Comparison of ENCODE assay signal across 9 cellular contexts in the genomic region with DNA sequence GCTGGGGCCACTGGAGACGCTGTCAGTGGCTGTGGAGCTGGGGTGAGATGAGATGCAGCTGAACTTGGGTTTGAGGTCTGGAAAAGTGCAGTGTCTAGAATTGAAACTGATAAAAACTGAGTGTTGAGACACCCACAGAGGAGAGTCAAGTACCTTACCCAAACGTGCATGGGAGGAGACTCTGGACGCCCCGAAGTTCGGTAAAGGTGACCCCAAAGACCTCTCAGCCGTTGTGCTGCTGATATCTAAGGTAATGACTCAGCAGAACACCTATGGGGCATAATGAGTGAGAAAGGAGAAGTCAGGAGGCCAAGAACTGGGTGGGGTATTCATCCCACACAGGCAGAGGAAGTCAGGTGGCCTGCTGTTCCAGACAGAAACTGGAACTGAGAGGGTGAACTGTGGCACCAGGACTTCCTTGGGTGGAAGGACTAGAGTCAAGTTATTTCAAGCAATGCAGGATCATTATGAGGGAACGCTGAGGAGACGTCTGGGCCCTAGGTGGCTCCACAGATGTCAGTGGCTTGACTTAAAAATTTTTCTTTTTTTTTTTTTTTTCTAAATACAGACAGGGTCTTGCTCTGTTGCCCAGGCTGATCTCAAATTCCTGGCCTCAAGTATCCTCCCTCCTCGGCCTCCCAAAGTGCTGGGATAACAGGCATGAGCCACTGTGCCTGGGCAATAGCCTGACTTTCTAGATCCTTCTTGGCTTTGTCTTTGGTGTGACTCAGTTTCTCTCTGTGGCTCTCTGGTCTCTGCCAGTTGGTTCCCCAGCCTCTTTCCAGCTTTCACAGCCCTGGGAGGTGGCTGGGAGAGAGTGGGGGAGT.
DNase-seq lines count a peak whose midpoint lies in the region; ATAC-seq, FAIRE-seq and TF ChIP-seq lines count a peak whose summit lies in the region.
"Had no signal": no experiment of that assay in that cellular context is flagged by ENCODE, and none has a peak within 500 bp of the region (broad histone marks: within the 10 kb centered on the region; RNA-seq: fewer than 3 reads in every experiment).

No MANE protein-coding gene starts in this region.

- H3K9me3 ChIP-seq in transverse colon (no peaks in the 10 kb centered on the region), kidney (ENCODE audit: control insufficient read depth in 1 of 2, low read length in 2 of 2) (no peaks in the 10 kb centered on the region)
- H3K9me3 ChIP-seq: lower lobe of right lung had no signal

- H3K9me3 Mint-ChIP-seq in activated naive CD4-positive, alpha-beta T cell treated with anti-CD3 and anti-CD28 coated beads for 36 hours, result no peaks in the 10 kb centered on the region
- no peaks in the 10 kb centered on the region for H3K9me3 Mint-ChIP-seq in T-helper 2 cell treated with Interferon-gamma antibody and Interleukin-4, amounts not matched to agents 5 μg/mL and 100 μg/mL, for 36 hours
- H3K9me3 Mint-ChIP-seq in immature natural killer cell, result no peaks in the 10 kb centered on the region

- TF ChIP-seq POLR2A in transverse colon (IDR thresholded peaks at IDR 0.05), result no peak

- no peaks in the 10 kb centered on the region for H3K36me3 ChIP-seq in transverse colon
- no peaks in the 10 kb centered on the region for H3K36me3 ChIP-seq in kidney (ENCODE audit: control insufficient read depth in 1 of 2, insufficient read depth in 2 of 2, low read length in 2 of 2)
- H3K36me3 ChIP-seq: lower lobe of right lung had no signal

- H3K4me3 Mint-ChIP-seq in activated naive CD4-positive, alpha-beta T cell treated with anti-CD3 and anti-CD28 coated beads for 36 hours, result no peak overlapping the region
- peak overlapping the region; percentile 24 for H3K4me3 Mint-ChIP-seq in T-helper 2 cell treated with Interferon-gamma antibody and Interleukin-4, amounts not matched to agents 5 μg/mL and 100 μg/mL, for 36 hours
- no peak overlapping the region for H3K4me3 Mint-ChIP-seq in immature natural killer cell

- intact Hi-C loops in activated naive CD4-positive, alpha-beta T cell treated with anti-CD3 and anti-CD28 coated beads for 36 hours (cut with micrococcal nuclease), result no loop called here
- intact Hi-C loops in transverse colon (cut with DNase I; ENCODE audit: low total_unique reads) (no loop called here), kidney (cut with DNase I) (no loop called here)

- in situ Hi-C loops in transverse colon (cut with MboI; ENCODE audit: low pct_ligation_motif_present in 1 of 4, low pct_unique_long_range_greater_than_20kb in 1 of 4, low sequenced_read_pairs in 3 of 4), result no loop called here

- WGBS in transverse colon (ENCODE audit: low coverage in 1 of 2), 2 donors, result 38 to 54% methylated on average over 3 to 9 of the region's 9 CpGs

- TF ChIP-seq EP300 in transverse colon (IDR thresholded peaks at IDR 0.05; ENCODE audit: low read depth), result no peak

- H3K4me3 ChIP-seq in transverse colon (no peak overlapping the region), kidney (ENCODE audit: low read length in 2 of 2) (no peak overlapping the region)
- H3K4me3 ChIP-seq: lower lobe of right lung had no signal

- no peak overlapping the region for H3K9ac ChIP-seq in kidney (ENCODE audit: low read length in 2 of 2)

- H3K27ac ChIP-seq in transverse colon (peak overlapping the region in 2 of 4 donors; percentile 2 to 5), kidney (ENCODE audit: low read depth in 2 of 2, low read length in 2 of 2) (no peak overlapping the region)
- H3K27ac ChIP-seq: lower lobe of right lung had no signal

- peaks cover 2% of the 10 kb centered on the region for H3K27me3 Mint-ChIP-seq in activated naive CD4-positive, alpha-beta T cell treated with anti-CD3 and anti-CD28 coated beads for 36 hours (ENCODE audit: low read depth)
- H3K27me3 Mint-ChIP-seq in T-helper 2 cell treated with Interferon-gamma antibody and Interleukin-4, amounts not matched to agents 5 μg/mL and 100 μg/mL, for 36 hours (ENCODE audit: low read depth), result peaks cover 7% of the 10 kb centered on the region
- H3K27me3 Mint-ChIP-seq in immature natural killer cell (ENCODE audit: low read depth in 3 of 3), result peaks cover 3 to 5% (median 4%) of the 10 kb centered on the region in 3 donors

- peak; percentile 90 for ATAC-seq in HG03066 (IDR thresholded peaks at IDR 0.05; ENCODE audit: low read depth, unreplicated experiment)

- peak; percentile 33 for DNase-seq in activated naive CD4-positive, alpha-beta T cell treated with anti-CD3 and anti-CD28 coated beads for 36 hours
- no peak for DNase-seq in activated naive CD4-positive, alpha-beta T cell (lab: John Stamatoyannopoulos, UW)
- no peak for DNase-seq in T-helper 2 cell treated with Interferon-gamma antibody and Interleukin-4, amounts not matched to agents 5 μg/mL and 100 μg/mL, for 36 hours (ENCODE audit: low spot score)
- DNase-seq in transverse colon, result peak; percentile 36
- no peak for DNase-seq in kidney
- no peak for DNase-seq in immature natural killer cell
- DNase-seq in activated gamma-delta T cell (lab: John Stamatoyannopoulos, UW), result no peak
- DNase-seq: lower lobe of right lung had no signal

- peaks cover 11% of the 10 kb centered on the region for H3K4me1 Mint-ChIP-seq in activated naive CD4-positive, alpha-beta T cell treated with anti-CD3 and anti-CD28 coated beads for 36 hours (ENCODE audit: low read depth)
- H3K4me1 Mint-ChIP-seq in T-helper 2 cell treated with Interferon-gamma antibody and Interleukin-4, amounts not matched to agents 5 μg/mL and 100 μg/mL, for 36 hours (ENCODE audit: low read depth), result peaks cover 11% of the 10 kb centered on the region
- H3K4me1 Mint-ChIP-seq in immature natural killer cell, result no peaks in the 10 kb centered on the region

- peaks cover 3 to 42% (median 27%) of the 10 kb centered on the region in 4 donors for H3K4me1 ChIP-seq in transverse colon
- H3K4me1 ChIP-seq in kidney (ENCODE audit: control insufficient read depth in 1 of 2, insufficient read depth in 1 of 2, low read depth in 1 of 2, low read length in 2 of 2), result no peaks in the 10 kb centered on the region

- no peak for TF ChIP-seq CTCF in transverse colon (IDR thresholded peaks at IDR 0.05)
- TF ChIP-seq CTCF in kidney (IDR thresholded peaks at IDR 0.05; ENCODE audit: borderline replicate concordance, extremely low read depth, insufficient read depth), result no peak

- no peak for FAIRE-seq in kidney (lab: Jason Lieb, UNC)

- no peak overlapping the region for H3K27ac Mint-ChIP-seq in activated naive CD4-positive, alpha-beta T cell treated with anti-CD3 and anti-CD28 coated beads for 36 hours
- peak overlapping the region; percentile 50 for H3K27ac Mint-ChIP-seq in T-helper 2 cell treated with Interferon-gamma antibody and Interleukin-4, amounts not matched to agents 5 μg/mL and 100 μg/mL, for 36 hours
- peak overlapping the region in 1 of 6 donors; percentile 37 for H3K27ac Mint-ChIP-seq in immature natural killer cell

- no peaks in the 10 kb centered on the region for H3K27me3 ChIP-seq in transverse colon

- no peaks in the 10 kb centered on the region for H3K36me3 Mint-ChIP-seq in activated naive CD4-positive, alpha-beta T cell treated with anti-CD3 and anti-CD28 coated beads for 36 hours (ENCODE audit: low read depth)
- H3K36me3 Mint-ChIP-seq in T-helper 2 cell treated with Interferon-gamma antibody and Interleukin-4, amounts not matched to agents 5 μg/mL and 100 μg/mL, for 36 hours (ENCODE audit: low read depth), result no peaks in the 10 kb centered on the region
- H3K36me3 Mint-ChIP-seq in immature natural killer cell, result no peaks in the 10 kb centered on the region

- CTCF ChIA-PET in activated naive CD4-positive, alpha-beta T cell treated with anti-CD3 and anti-CD28 coated beads for 36 hours (lab: Charles Lee), result interaction anchor here (2.1 to 2.4 kb wide), 2 partner anchors 11 to 12 kb away, joined by 8 to 11 read pairs; no protein-coding TSS in a partner anchor

Comparison
In these comparisons a context has a peak if more than half of its experiments do, and no peak if none do; other contexts are left out.
1. DNase-seq: peak in activated naive CD4-positive, alpha-beta T cell treated with anti-CD3 and anti-CD28 coated beads for 36 hours (single experiment) and transverse colon (single experiment); none in activated naive CD4-positive, alpha-beta T cell (0 of 4), T-helper 2 cell treated with Interferon-gamma antibody and Interleukin-4, amounts not matched to agents 5 μg/mL and 100 μg/mL, for 36 hours (single experiment), kidney (single experiment), immature natural killer cell (0 of 3) and activated gamma-delta T cell (single experiment).